Comparison of ENCODE assay signal across 8 cellular contexts in genomic region chrX:101931104-101931493, GRCh38.
A peak's percentile ranks its signal among the peaks of the same experiment; 100 is the strongest.
DNase-seq lines count a peak whose midpoint lies in the region; ATAC-seq and TF ChIP-seq lines count a peak whose summit lies in the region.

No MANE protein-coding gene starts in this region.

- DNase-seq in AG10803 (ENCODE audit: low read depth) (no peak), LoVo (ENCODE audit: low spot score) (peak; percentile 0), coronary artery (ENCODE audit: low spot score) (no peak), NCI-H1436 treated with DMSO at 0.1 percent for 48 hours (lab: John Stamatoyannopoulos, UW) (no peak), HuH-7 (ENCODE audit: low spot score) (no peak)
- DNase-seq in activated effector memory CD4-positive, alpha-beta T cell treated with anti-CD3 and anti-CD28 coated beads, Interleukin-2, amount 50 U/mL, for 16 hours = no peak

- peak overlapping the region; percentile 87 to 95 for H3K27ac ChIP-seq in coronary artery
- peak overlapping the region; percentile 69 for H3K27ac ChIP-seq in muscle layer of duodenum (ENCODE audit: low read length)

- H3K36me3 ChIP-seq in muscle layer of duodenum (ENCODE audit: control insufficient read depth in 1 of 2, insufficient read depth in 2 of 2, low read length in 2 of 2) = no peaks in the 10 kb centered on the region

- ATAC-seq in GM18870 (IDR thresholded peaks at IDR 0.05; ENCODE audit: unreplicated experiment) = peak; percentile 25

- H3K9me3 ChIP-seq in muscle layer of duodenum (ENCODE audit: control insufficient read depth in 1 of 2, low read length in 2 of 2) = no peaks in the 10 kb centered on the region

- H3K27me3 ChIP-seq in muscle layer of duodenum (ENCODE audit: low read depth, low read length) = no peaks in the 10 kb centered on the region

- H3K4me3 ChIP-seq in AG10803 (ENCODE audit: low read length) = peak overlapping the region; percentile 56
- peak overlapping the region; percentile 70 for H3K4me3 ChIP-seq in coronary artery
- H3K4me3 ChIP-seq in muscle layer of duodenum (ENCODE audit: low read depth in 1 of 2, low read length in 2 of 2) = peak overlapping the region; percentile 61 to 71

- no peak for TF ChIP-seq CTCF in AG10803 (conservative IDR thresholded peaks at IDR 0.05; ENCODE audit: low read length)
- no peak for TF ChIP-seq CTCF in coronary artery (IDR thresholded peaks at IDR 0.05)

- H3K4me1 ChIP-seq in muscle layer of duodenum (ENCODE audit: control insufficient read depth in 1 of 2, insufficient read depth in 2 of 2, low read length in 2 of 2) = no peaks in the 10 kb centered on the region
